In the genomic region with DNA sequence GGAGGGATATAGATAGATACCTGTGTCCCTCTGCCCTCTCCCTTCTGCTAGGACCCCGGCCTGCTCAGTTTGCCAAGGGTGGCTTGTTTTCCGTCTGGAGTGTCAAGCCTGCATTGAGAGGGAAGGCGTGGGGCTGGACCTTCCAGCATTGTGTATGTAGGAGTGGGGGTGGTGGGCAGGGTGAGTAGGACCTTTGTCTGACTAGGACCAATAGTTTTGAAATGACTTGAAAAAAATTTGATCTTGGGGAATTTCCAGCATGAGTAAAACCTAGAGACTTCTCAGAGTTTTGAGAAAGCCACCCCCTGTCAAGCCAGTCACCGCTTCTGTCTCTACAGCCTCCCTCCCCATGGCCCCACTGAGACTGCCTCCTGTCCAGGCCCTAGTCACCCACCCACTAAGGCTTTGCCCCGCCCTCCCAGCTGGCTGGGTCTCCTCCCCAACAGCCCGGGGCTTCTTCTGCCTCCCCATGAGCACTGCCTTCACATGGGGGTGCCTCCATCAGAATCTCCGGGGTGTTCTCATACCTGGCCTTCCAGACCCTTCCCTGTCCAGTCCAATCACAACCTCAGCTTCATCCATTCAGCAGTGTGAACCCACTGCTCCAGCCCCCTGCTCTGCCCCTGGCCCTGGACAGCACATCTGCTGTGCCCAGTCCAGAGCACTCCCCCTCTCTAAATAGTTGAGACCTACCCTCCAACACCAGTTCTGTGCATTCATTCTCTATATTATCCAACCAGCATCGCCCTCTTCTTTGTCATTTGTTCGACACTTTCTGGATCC, we compare ENCODE assay signal across 8 cellular contexts.
DNase-seq lines count a peak whose midpoint lies in the region; ATAC-seq, FAIRE-seq and TF ChIP-seq lines count a peak whose summit lies in the region.

No MANE protein-coding gene starts in this region.

- H3K9me3 ChIP-seq in astrocyte (ENCODE audit: insufficient read depth, low read depth, low read length) (no peaks in the 10 kb centered on the region), hepatocyte (ENCODE audit: low read depth) (no peaks in the 10 kb centered on the region)

- H3K4me3 Mint-ChIP-seq in astrocyte (ENCODE audit: unreplicated experiment) = no peak overlapping the region

- H3K27me3 Mint-ChIP-seq in astrocyte (ENCODE audit: low read depth, unreplicated experiment) = no peaks in the 10 kb centered on the region

- H3K9me2 ChIP-seq in hepatocyte (replicated peaks; ENCODE audit: insufficient read depth) = no peaks in the 10 kb centered on the region

- peak overlapping the region; percentile 69 for H3K4me2 ChIP-seq in astrocyte (ENCODE audit: low read length)
- H3K4me2 ChIP-seq in hepatocyte = no peak overlapping the region

- peaks cover 5% of the 10 kb centered on the region for H3K36me3 Mint-ChIP-seq in astrocyte (ENCODE audit: low read depth, unreplicated experiment)

- H3K27me3 ChIP-seq in astrocyte (ENCODE audit: insufficient read depth, low read length) (no peaks in the 10 kb centered on the region), hepatocyte (no peaks in the 10 kb centered on the region)

- DNase-seq in GM12865 (ENCODE audit: low read depth) (peak; percentile 97), LHCN-M2 (ENCODE audit: low read depth) (peak; percentile 93), astrocyte (ENCODE audit: low read depth) (peak; percentile 93), hepatocyte (ENCODE audit: low spot score) (no peak), DMS153 (lab: John Stamatoyannopoulos, UW) (no peak), DMS79 (lab: John Stamatoyannopoulos, UW) (no peak)
- DNase-seq in stimulated activated CD4-positive, alpha-beta T cell treated with anti-CD3 and anti-CD28 coated beads, Interleukin-1b, Interleukin-23, amount 100 ng/mL, for 24 hours (ENCODE audit: low read depth in 4 of 4, low spot score in 1 of 4) = peak; percentile 55 to 87 (median 69)

- H3K79me2 ChIP-seq in astrocyte (ENCODE audit: insufficient read depth, low read length) (no peaks in the 10 kb centered on the region), hepatocyte (peaks cover 50% of the 10 kb centered on the region)

- H3K9ac ChIP-seq in astrocyte (ENCODE audit: low read length) = peak overlapping the region; percentile 78

- TF ChIP-seq CTCF in GM12865 (IDR thresholded peaks at IDR 0.05; ENCODE audit: insufficient read depth, low read depth, low read length, missing control alignments) (no peak), astrocyte (IDR thresholded peaks at IDR 0.05; ENCODE audit: insufficient read depth, low read depth, low read length) (no peak), hepatocyte (IDR thresholded peaks at IDR 0.05; ENCODE audit: poor library complexity) (no peak)

- H3K27ac Mint-ChIP-seq in astrocyte (ENCODE audit: unreplicated experiment) = peak overlapping the region; percentile 43

- peak overlapping the region; percentile 12 for H2AFZ ChIP-seq in astrocyte (ENCODE audit: low read depth, low read length)
- H2AFZ ChIP-seq in hepatocyte = no peak overlapping the region

- H3K4me3 ChIP-seq in GM12865 (ENCODE audit: low read depth, low read length) (peak overlapping the region; percentile 54), astrocyte (ENCODE audit: insufficient read depth, low read depth, low read length) (no peak overlapping the region), hepatocyte (no peak overlapping the region)

- H3K36me3 ChIP-seq in astrocyte (ENCODE audit: insufficient read depth, low read length) (no peaks in the 10 kb centered on the region), hepatocyte (replicated peaks; ENCODE audit: insufficient read depth, low read depth) (no peaks in the 10 kb centered on the region)

- peak; percentile 86 for ATAC-seq in GM21717 (IDR thresholded peaks at IDR 0.05; ENCODE audit: unreplicated experiment)

- FAIRE-seq in astrocyte (lab: Jason Lieb, UNC) = peak; percentile 39

- H3K4me1 ChIP-seq in astrocyte (ENCODE audit: insufficient read depth, low read length) (peaks cover 43% of the 10 kb centered on the region), hepatocyte (ENCODE audit: insufficient read depth) (peaks cover 12% of the 10 kb centered on the region)

- H4K20me1 ChIP-seq in astrocyte (ENCODE audit: insufficient read depth, low read length) = no peaks in the 10 kb centered on the region
- no peaks in the 10 kb centered on the region for H4K20me1 ChIP-seq in hepatocyte (ENCODE audit: insufficient read depth, poor library complexity, severe bottlenecking)

- 84% methylated on average over 9 of the region's 9 CpGs for WGBS in hepatocyte (ENCODE audit: low lambda C conversion rate, missing lambda C conversion rate)

- H3K27ac ChIP-seq in astrocyte (ENCODE audit: low read depth, low read length) (peak overlapping the region; percentile 92), hepatocyte (no peak overlapping the region)

- no peaks in the 10 kb centered on the region for H3K9me3 Mint-ChIP-seq in astrocyte (ENCODE audit: unreplicated experiment)

- H3K4me1 Mint-ChIP-seq in astrocyte (ENCODE audit: low read depth, unreplicated experiment) = peaks cover 26% of the 10 kb centered on the region

Comparison
In these comparisons a context has a peak if more than half of its experiments do, and no peak if none do; other contexts are left out.
1. DNase-seq: peak in GM12865 (single experiment), LHCN-M2 (single experiment), astrocyte (single experiment) and stimulated activated CD4-positive, alpha-beta T cell treated with anti-CD3 and anti-CD28 coated beads, Interleukin-1b, Interleukin-23, amount 100 ng/mL, for 24 hours (4 of 4); none in hepatocyte (single experiment), DMS153 (single experiment) and DMS79 (single experiment).